16 cellular contexts compared by ENCODE assay signal in genomic region chr17:81287155-81287554, GRCh38. TPM values are rescaled to one million over a fixed set of nuclear protein-coding genes. Genes with fewer than 3 reads are reported as not detected.
DNase-seq lines count a peak whose midpoint lies in the region; ATAC-seq and TF ChIP-seq lines count a peak whose summit lies in the region.
"Had no signal": no experiment of that assay in that cellular context is flagged by ENCODE, and none has a peak within 500 bp of the region (broad histone marks: within the 10 kb centered on the region; RNA-seq: fewer than 3 reads in every experiment).

No MANE protein-coding gene starts in this region.

- CTCF ChIA-PET in activated CD8-positive, alpha-beta T cell treated with anti-CD3 and anti-CD28 coated beads, Interleukin-2, amount 10 ng/mL, durations not matched to agents 7 days and 5 days (lab: Charles Lee): no interaction called here
- CTCF ChIA-PET in Caco-2 (lab: Charles Lee): interaction anchor here (1.4 kb wide), 1 partner anchor 198 kb away, joined by 3 read pairs; no protein-coding TSS in a partner anchor

- H3K27ac Mint-ChIP-seq in activated CD8-positive, alpha-beta T cell treated with anti-CD3 and anti-CD28 coated beads, Interleukin-2, amount 10 ng/mL, durations not matched to agents 7 days and 5 days: peak overlapping the region; percentile 86
- H3K27ac Mint-ChIP-seq in Caco-2 (ENCODE audit: unreplicated experiment): no peak overlapping the region
- H3K27ac Mint-ChIP-seq in GM23338: no peak overlapping the region

- WGBS in right cardiac atrium: 94% methylated on average over 20 of the region's 20 CpGs
- WGBS in psoas muscle, 3 donors: 65 to 79% (median 72%) methylated on average over 20 of the region's 20 CpGs

- POLR2A ChIA-PET in activated CD8-positive, alpha-beta T cell treated with anti-CD3 and anti-CD28 coated beads, Interleukin-2, amount 10 ng/mL, durations not matched to agents 7 days and 5 days (lab: Charles Lee): no interaction called here
- POLR2A ChIA-PET in Caco-2 (lab: Charles Lee): no interaction called here

- H3K27ac ChIP-seq in right cardiac atrium (ENCODE audit: low read length) (no peak overlapping the region), right atrium auricular region (no peak overlapping the region), lower lobe of right lung (peak overlapping the region; percentile 84), psoas muscle (no peak overlapping the region), GM23338 (ENCODE audit: low read depth) (no peak overlapping the region)

- H3K36me3 ChIP-seq in right atrium auricular region: peaks cover 28% of the 10 kb centered on the region
- H3K36me3 ChIP-seq in lower lobe of right lung: peaks cover 64% of the 10 kb centered on the region
- H3K36me3 ChIP-seq in psoas muscle (ENCODE audit: insufficient read depth in 1 of 2, low read depth in 1 of 2): peaks cover 0 to 22% of the 10 kb centered on the region in 2 donors
- H3K36me3 ChIP-seq in Caco-2 (ENCODE audit: control insufficient read depth, insufficient read depth, low read length): no peaks in the 10 kb centered on the region; the same call in 1 of the 2 replicates
- no peaks in the 10 kb centered on the region; the same call in 1 of the 2 replicates for H3K36me3 ChIP-seq in GM23338 (ENCODE audit: insufficient read depth)

- H3K4me3 ChIP-seq in right cardiac atrium (ENCODE audit: low read length): no peak overlapping the region
- no peak overlapping the region for H3K4me3 ChIP-seq in right atrium auricular region
- no peak overlapping the region for H3K4me3 ChIP-seq in lower lobe of right lung
- no peak overlapping the region for H3K4me3 ChIP-seq in psoas muscle
- H3K4me3 ChIP-seq in Caco-2 (ENCODE audit: low read depth, low read length): no peak overlapping the region
- no peak overlapping the region for H3K4me3 ChIP-seq in GM23338
- H3K4me3 ChIP-seq: MG63, Peyer's patch had no signal

- H3F3A ChIP-seq in GM23338 (replicated peaks; ENCODE audit: low read depth): no peaks in the 10 kb centered on the region

- H2AFZ ChIP-seq in GM23338: no peak overlapping the region

- H3K9me3 Mint-ChIP-seq in activated CD8-positive, alpha-beta T cell treated with anti-CD3 and anti-CD28 coated beads, Interleukin-2, amount 10 ng/mL, durations not matched to agents 7 days and 5 days (ENCODE audit: insufficient read depth): no peaks in the 10 kb centered on the region
- H3K9me3 Mint-ChIP-seq in Caco-2 (ENCODE audit: unreplicated experiment) (no peaks in the 10 kb centered on the region), GM23338 (no peaks in the 10 kb centered on the region)
- H3K9me3 Mint-ChIP-seq: neural crest cell had no signal

- H3K4me2 ChIP-seq in GM23338: no peak overlapping the region

- peak in 2 of 3 donors; percentile 37 to 64 for DNase-seq in right cardiac atrium
- no peak for DNase-seq in right atrium auricular region (ENCODE audit: low spot score)
- no peak for DNase-seq in activated CD8-positive, alpha-beta T cell treated with anti-CD3 and anti-CD28 coated beads, Interleukin-2, amount 10 ng/mL, durations not matched to agents 7 days and 5 days
- DNase-seq in lower lobe of right lung: no peak
- no peak for DNase-seq in psoas muscle
- DNase-seq in Caco-2: no peak
- DNase-seq in GM23338 (ENCODE audit: low spot score): no peak
- DNase-seq: AML-193; MG63; NCI-H2029 treated with DMSO at 0.1 percent for 48 hours; NCI-H748 treated with DMSO at 0.1 percent for 48 hours; Peyer's patch; stimulated activated CD4-positive, alpha-beta T cell treated with anti-CD3 and anti-CD28 coated beads, Interleukin-4, amount 100 ng/mL, for 1 hour had no signal

- H3K27me3 Mint-ChIP-seq in activated CD8-positive, alpha-beta T cell treated with anti-CD3 and anti-CD28 coated beads, Interleukin-2, amount 10 ng/mL, durations not matched to agents 7 days and 5 days (ENCODE audit: low read depth): no peaks in the 10 kb centered on the region
- H3K27me3 Mint-ChIP-seq in Caco-2 (ENCODE audit: insufficient read depth, unreplicated experiment) (no peaks in the 10 kb centered on the region), GM23338 (ENCODE audit: insufficient read depth, low read depth, poor library complexity) (peaks cover 8% of the 10 kb centered on the region)

- H3K36me3 Mint-ChIP-seq in activated CD8-positive, alpha-beta T cell treated with anti-CD3 and anti-CD28 coated beads, Interleukin-2, amount 10 ng/mL, durations not matched to agents 7 days and 5 days (ENCODE audit: low read depth): peaks cover 42% of the 10 kb centered on the region
- H3K36me3 Mint-ChIP-seq in Caco-2 (ENCODE audit: insufficient read depth, unreplicated experiment) (peaks cover 40% of the 10 kb centered on the region), GM23338 (ENCODE audit: low read depth) (peaks cover 12% of the 10 kb centered on the region)

- no TSS peak for BruUV-seq in Caco-2 (replicated peaks; lab: Mats Ljungman, UMichigan)

- no peaks in the 10 kb centered on the region for H3K4me1 ChIP-seq in right cardiac atrium (ENCODE audit: control insufficient read depth, insufficient read depth, low read length)
- H3K4me1 ChIP-seq in right atrium auricular region: peaks cover 0 to 40% of the 10 kb centered on the region in 2 donors
- peaks cover 49% of the 10 kb centered on the region for H3K4me1 ChIP-seq in lower lobe of right lung
- peaks cover 8% of the 10 kb centered on the region for H3K4me1 ChIP-seq in psoas muscle
- H3K4me1 ChIP-seq in Caco-2: no peaks in the 10 kb centered on the region
- no peaks in the 10 kb centered on the region for H3K4me1 ChIP-seq in GM23338 (ENCODE audit: insufficient read depth)

- peaks cover 15% of the 10 kb centered on the region for H4K20me1 ChIP-seq in GM23338 (replicated peaks; ENCODE audit: insufficient read depth)

- intact Hi-C loops in right cardiac atrium (cut with DNase I) (no loop called here), lower lobe of right lung (cut with DNase I) (no loop called here), psoas muscle (cut with DNase I) (no loop called here), Caco-2 (cut with micrococcal nuclease; ENCODE audit: unreplicated experiment) (no loop called here)

- no peaks in the 10 kb centered on the region for H3K9me2 ChIP-seq in GM23338 (ENCODE audit: insufficient read depth)

- no peaks in the 10 kb centered on the region for H3K9me3 ChIP-seq in right cardiac atrium (ENCODE audit: control insufficient read depth, low read length)
- no peaks in the 10 kb centered on the region for H3K9me3 ChIP-seq in right atrium auricular region
- H3K9me3 ChIP-seq in lower lobe of right lung: no peaks in the 10 kb centered on the region
- H3K9me3 ChIP-seq in psoas muscle: no peaks in the 10 kb centered on the region
- no peaks in the 10 kb centered on the region for H3K9me3 ChIP-seq in Caco-2
- H3K9me3 ChIP-seq: MG63, Peyer's patch had no signal

- peaks cover 38% of the 10 kb centered on the region for H3K79me2 ChIP-seq in GM23338 (replicated peaks; ENCODE audit: insufficient read depth)

- H3K4me1 Mint-ChIP-seq in activated CD8-positive, alpha-beta T cell treated with anti-CD3 and anti-CD28 coated beads, Interleukin-2, amount 10 ng/mL, durations not matched to agents 7 days and 5 days (ENCODE audit: low read depth): peaks cover 52% of the 10 kb centered on the region
- H3K4me1 Mint-ChIP-seq in Caco-2 (ENCODE audit: low read depth, unreplicated experiment): no peaks in the 10 kb centered on the region
- H3K4me1 Mint-ChIP-seq in GM23338: peaks cover 7% of the 10 kb centered on the region

- H3K27me3 ChIP-seq in right cardiac atrium (ENCODE audit: control insufficient read depth, insufficient read depth): no peaks in the 10 kb centered on the region
- no peaks in the 10 kb centered on the region for H3K27me3 ChIP-seq in right atrium auricular region
- H3K27me3 ChIP-seq in lower lobe of right lung (ENCODE audit: low read depth): no peaks in the 10 kb centered on the region
- no peaks in the 10 kb centered on the region for H3K27me3 ChIP-seq in psoas muscle (ENCODE audit: insufficient read depth in 3 of 3, low read length in 2 of 3)
- no peaks in the 10 kb centered on the region for H3K27me3 ChIP-seq in Caco-2 (replicated peaks; ENCODE audit: control insufficient read depth, insufficient read depth, low read length)
- no peaks in the 10 kb centered on the region for H3K27me3 ChIP-seq in GM23338 (ENCODE audit: insufficient read depth)
- H3K27me3 ChIP-seq: MG63, Peyer's patch had no signal

- TF ChIP-seq CTCF in right atrium auricular region (IDR thresholded peaks at IDR 0.05) (no peak), lower lobe of right lung (IDR thresholded peaks at IDR 0.05) (no peak), psoas muscle (IDR thresholded peaks at IDR 0.05) (no peak), Caco-2 (IDR thresholded peaks at IDR 0.05; ENCODE audit: insufficient read depth in 1 of 2, low read depth in 1 of 2, low read length in 1 of 2, severe bottlenecking in 1 of 2, unreplicated experiment in 1 of 2) (no peak), GM23338 (conservative IDR thresholded peaks at IDR 0.05; ENCODE audit: low read depth in 2 of 2) (no peak)

- H3K4me3 Mint-ChIP-seq in activated CD8-positive, alpha-beta T cell treated with anti-CD3 and anti-CD28 coated beads, Interleukin-2, amount 10 ng/mL, durations not matched to agents 7 days and 5 days: no peak overlapping the region
- H3K4me3 Mint-ChIP-seq in Caco-2 (ENCODE audit: unreplicated experiment): no peak overlapping the region
- H3K4me3 Mint-ChIP-seq in GM23338: no peak overlapping the region
- H3K4me3 Mint-ChIP-seq: neural crest cell had no signal

- ATAC-seq in right cardiac atrium (no peak), lower lobe of right lung (no peak), psoas muscle (no peak), GM18519 (IDR thresholded peaks at IDR 0.05; ENCODE audit: low FRiP score, unreplicated experiment) (no peak), GM23338 (no peak)
- ATAC-seq in activated CD8-positive, alpha-beta T cell treated with anti-CD3 and anti-CD28 coated beads, Interleukin-2, amount 10 ng/mL, durations not matched to agents 7 days and 5 days: no peak
- ATAC-seq: sciatic nerve had no signal

RNA-seq across cellular contexts. Expression of gene SLC38A10, which starts 8.0 kb away (rescaled TPM):
- total RNA-seq in right cardiac atrium (10 to 100 TPM; 50.8 to 63.9 (median 53.5) TPM), right atrium auricular region (10 to 100 TPM; 46.2 to 63.4 TPM), lower lobe of right lung (98.1 TPM), psoas muscle (10 to 100 TPM; 16.7 to 23.9 (median 18.6) TPM), Caco-2 (2022) (131 and 137 TPM in 2 replicates)
- polyA plus RNA-seq in right cardiac atrium (61.5 TPM), psoas muscle (10 to 100 TPM; 16.9 to 40.6 (median 33.0) TPM), GM23338 (2016; fragmentation: Nextera tagmentation; extraction: Ambion mirVana) (17.1 and 18.3 TPM in 2 replicates)
- 10 to 100 TPM; 78.5 to 83.5 TPM for total RNA-seq in activated CD8-positive, alpha-beta T cell treated with anti-CD3 and anti-CD28 coated beads, Interleukin-2, amount 10 ng/mL, durations not matched to agents 7 days and 5 days
- total RNA-seq in GM23338 (2014; rRNA removed; shearing (Covaris generic)): 51.7 and 55.8 TPM in 2 replicates

RNA-seq across cellular contexts. Expression of gene NDUFAF8, which starts 48.0 kb away (rescaled TPM):
- total RNA-seq in right cardiac atrium (10 to 100 TPM; 51.5 to 75.4 (median 62.5) TPM), right atrium auricular region (10 to 100 TPM; 53.1 to 53.5 TPM), lower lobe of right lung (24.3 TPM), psoas muscle (10 to 100 TPM; 45.6 to 58.5 (median 55.0) TPM), Caco-2 (2022) (65.0 and 66.7 TPM in 2 replicates)
- polyA plus RNA-seq in right cardiac atrium (55.0 TPM), psoas muscle (10 to 100 TPM; 42.4 to 63.8 (median 54.9) TPM), GM23338 (2016; fragmentation: Nextera tagmentation; extraction: Ambion mirVana) (156 and 175 TPM in 2 replicates)
- total RNA-seq in activated CD8-positive, alpha-beta T cell treated with anti-CD3 and anti-CD28 coated beads, Interleukin-2, amount 10 ng/mL, durations not matched to agents 7 days and 5 days: 10 to 100 TPM; 42.3 to 48.3 TPM
- 17.9 and 21.5 TPM in 2 replicates for total RNA-seq in GM23338 (2014; rRNA removed; shearing (Covaris generic))

RNA-seq across cellular contexts. Expression of gene TEPSIN, which starts 48.3 kb away (rescaled TPM):
- 10 to 100 TPM; 12.5 to 17.7 (median 14.2) TPM for total RNA-seq in right cardiac atrium
- 12.6 TPM for polyA plus RNA-seq in right cardiac atrium
- total RNA-seq in right atrium auricular region: 10 to 100 TPM; 12.3 to 14.3 TPM
- total RNA-seq in activated CD8-positive, alpha-beta T cell treated with anti-CD3 and anti-CD28 coated beads, Interleukin-2, amount 10 ng/mL, durations not matched to agents 7 days and 5 days: 10 to 100 TPM; 43.8 to 52.7 TPM
- 43.2 TPM for total RNA-seq in lower lobe of right lung
- total RNA-seq in psoas muscle: 10 to 100 TPM; 10.9 to 22.1 (median 11.8) TPM
- polyA plus RNA-seq in psoas muscle: 10 to 100 TPM; 11.2 to 14.3 (median 13.6) TPM
- total RNA-seq in Caco-2 (2022): 38.7 and 40.3 TPM in 2 replicates
- total RNA-seq in GM23338 (2014; rRNA removed; shearing (Covaris generic)): 25.3 and 37.5 TPM in 2 replicates
- polyA plus RNA-seq in GM23338 (2016; fragmentation: Nextera tagmentation; extraction: Ambion mirVana): 4.4 and 5.5 TPM in 2 replicates

Comparison
In these comparisons a context has a peak if more than half of its experiments do, and no peak if none do; other contexts are left out.
1. DNase-seq: peak in right cardiac atrium (2 of 3); none in right atrium auricular region (single experiment), activated CD8-positive, alpha-beta T cell treated with anti-CD3 and anti-CD28 coated beads, Interleukin-2, amount 10 ng/mL, durations not matched to agents 7 days and 5 days (single experiment), lower lobe of right lung (single experiment), psoas muscle (0 of 2), Caco-2 (0 of 2) and GM23338 (single experiment).